In the genomic region with DNA sequence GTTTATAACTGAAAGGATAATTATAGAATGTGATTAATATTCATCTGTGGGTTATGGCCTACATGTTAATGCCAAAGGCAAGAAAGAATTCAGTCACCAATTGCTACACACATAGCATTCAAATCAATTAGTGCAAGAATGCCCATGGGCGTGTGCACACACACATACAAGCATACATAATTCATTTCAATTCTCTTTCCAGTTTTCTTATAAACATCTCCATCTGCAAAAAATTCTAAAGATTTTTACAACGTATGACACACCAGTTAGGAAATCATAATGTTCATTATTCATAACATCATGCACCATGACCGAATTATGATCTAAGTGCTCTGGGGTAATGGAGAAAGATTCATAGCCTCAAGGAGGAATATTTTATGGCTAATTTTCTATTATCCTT, we compare ENCODE assay signal across 25 cellular contexts.
"Had no signal": no experiment of that assay in that cellular context is flagged by ENCODE, and none has a peak within 500 bp of the region (broad histone marks: within the 10 kb centered on the region; RNA-seq: fewer than 3 reads in every experiment).

No MANE protein-coding gene starts in this region.

- H3K27ac ChIP-seq: coronary artery, esophagus squamous epithelium, foreskin keratinocyte, gastroesophageal sphincter, heart left ventricle, hepatocyte, left lung, neutrophil, parathyroid adenoma, right lobe of liver, thoracic aorta, tibial nerve, upper lobe of left lung had no signal

- H3K9me3 ChIP-seq: esophagus squamous epithelium, gastroesophageal sphincter, left lung, mucosa of descending colon, neutrophil, right lobe of liver, thoracic aorta, tibial nerve, upper lobe of left lung had no signal

- H3K27me3 ChIP-seq: esophagus squamous epithelium, foreskin keratinocyte, gastroesophageal sphincter, heart left ventricle, hepatocyte, left lung, neutrophil, right lobe of liver, tibial nerve, upper lobe of left lung had no signal

- H3K36me3 ChIP-seq: esophagus squamous epithelium, gastroesophageal sphincter, heart left ventricle, left lung, neutrophil, right lobe of liver, thoracic aorta, tibial nerve, upper lobe of left lung had no signal

- H3K9ac ChIP-seq: parathyroid adenoma had no signal

- ATAC-seq: foreskin keratinocyte; gastroesophageal sphincter; heart left ventricle; left cardiac atrium; left lung; mucosa of descending colon; natural killer cell treated with Interleukin-12 subunit alpha and Interleukin-12 subunit beta and Interleukin-15 and Interleukin-18, amount 100 ng/mL, for 72 hours; right lobe of liver; stimulated activated naive B cell treated with anti-CD40 and anti-IgM and Interleukin-4, amounts not matched to agents 10 μg/mL and 1 μg/mL and 100 μg/mL, for 72 hours had no signal

- H2AFZ ChIP-seq: hepatocyte, parathyroid adenoma had no signal

- H3K79me2 ChIP-seq: hepatocyte, parathyroid adenoma had no signal

- DNase-seq: dermis blood vessel endothelial cell; effector memory CD4-positive, alpha-beta T cell; erythroblast; esophagus squamous epithelium; foreskin keratinocyte; heart left ventricle; left cardiac atrium; left lung; mesenchymal stem cell; mucosa of descending colon; naive B cell; right lobe of liver; small intestine; stimulated activated CD4-positive, alpha-beta T cell treated with anti-CD3 and anti-CD28 coated beads, Interleukin-15, amount 100 ng/mL, for 24 hours; stimulated activated CD4-positive, alpha-beta T cell treated with anti-CD3 and anti-CD28 coated beads, Interleukin-2, amount 100 ng/mL, for 48 hours; stimulated activated naive B cell treated with anti-CD40 and anti-IgM and Interleukin-4, amounts not matched to agents 10 μg/mL and 1 μg/mL and 100 μg/mL, for 72 hours; upper lobe of left lung had no signal

- H3K4me1 ChIP-seq: esophagus squamous epithelium, foreskin keratinocyte, gastroesophageal sphincter, heart left ventricle, left lung, parathyroid adenoma, right lobe of liver, tibial nerve, upper lobe of left lung had no signal

- H3K4me2 ChIP-seq: hepatocyte had no signal

- H3K4me3 ChIP-seq: coronary artery, esophagus squamous epithelium, gastroesophageal sphincter, heart left ventricle, hepatocyte, left lung, mucosa of descending colon, right lobe of liver, thoracic aorta, tibial nerve, upper lobe of left lung had no signal
